ENCODE assay signal across 9 cellular contexts in the genomic region with DNA sequence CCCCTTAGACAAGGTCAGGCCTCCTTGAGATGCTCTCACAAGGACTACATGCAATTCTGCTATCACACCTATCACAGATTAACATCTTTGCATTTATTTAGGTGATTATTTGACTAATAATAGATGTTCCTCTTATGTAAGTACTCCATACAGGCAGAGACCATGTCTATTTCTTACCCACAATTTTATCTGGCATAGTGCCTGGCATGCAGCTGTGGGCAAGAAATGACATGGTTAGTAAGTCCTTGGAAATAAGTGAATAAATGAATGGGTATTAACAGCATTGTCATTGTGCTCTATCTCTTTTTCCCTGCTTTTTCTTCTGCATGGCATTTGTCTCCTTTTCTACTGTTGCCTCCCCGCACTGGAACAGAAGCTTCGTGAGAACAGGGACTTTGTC. TPM values are rescaled to one million over a fixed set of nuclear protein-coding genes. Genes with fewer than 3 reads are reported as not detected.
DNase-seq lines count a peak whose midpoint lies in the region; ATAC-seq and TF ChIP-seq lines count a peak whose summit lies in the region.
"Had no signal": no experiment of that assay in that cellular context is flagged by ENCODE, and none has a peak within 500 bp of the region (broad histone marks: within the 10 kb centered on the region; RNA-seq: fewer than 3 reads in every experiment).

No MANE protein-coding gene starts in this region.

- no peak overlapping the region for H2AFZ ChIP-seq in mammary epithelial cell (ENCODE audit: low read depth, low read length)

- intact Hi-C loops in MCF 10A (cut with micrococcal nuclease) = loop anchor here (1.0 to 2.0 kb wide), 6 partner anchors 32 to 82 kb away; a partner anchor contains a TSS
- intact Hi-C loops in mammary epithelial cell (cut with micrococcal nuclease) = loop anchor here (1.0 to 10.0 kb wide), 4 partner anchors 30 to 354 kb away; a partner anchor contains a TSS
- intact Hi-C loops in activated T-helper 1 cell treated with anti-CD3 and anti-CD28 coated beads, Interleukin-12 subunit alpha, Interleukin-12 subunit beta, Interleukin-2, Interleukin-4 antibody, amounts not matched to agents 30 ng/mL and 10 ng/mL and 1 ng/mL, durations not matched to agents 14 hours and 24 hours and 36 hours (cut with micrococcal nuclease) = loop anchor here (1.0 kb wide), 4 partner anchors 9 to 82 kb away; no protein-coding TSS in a partner anchor

- H3K27ac ChIP-seq in mammary epithelial cell (ENCODE audit: insufficient read depth, low read depth, low read length) (no peak overlapping the region), tibial nerve (peak overlapping the region in 3 of 4 donors; percentile 79 to 86 (median 79))

- no peaks in the 10 kb centered on the region for H3K36me3 ChIP-seq in mammary epithelial cell (ENCODE audit: insufficient read depth, low read length)
- H3K36me3 ChIP-seq in tibial nerve = peaks cover 0 to 9% (median 0%) of the 10 kb centered on the region in 3 donors

- 78% methylated on average over 2 of the region's 2 CpGs for WGBS in mammary epithelial cell (ENCODE audit: low coverage, missing lambda C conversion rate)
- WGBS in tibial nerve, 2 donors = 85 to 92% methylated on average over 2 of the region's 2 CpGs

- dilution Hi-C loops in mammary epithelial cell (cut with HindIII; ENCODE audit: low sequenced_read_pairs) = no loop called here

- DNase-seq in MCF 10A (ENCODE audit: unreplicated experiment) (peak; percentile 23), mammary epithelial cell (no peak), memory B cell (ENCODE audit: low spot score in 2 of 2) (no peak), tibial nerve (ENCODE audit: low spot score in 2 of 2) (no peak), COLO668 (lab: John Stamatoyannopoulos, UW; ENCODE audit: unreplicated experiment) (no peak)
- DNase-seq in activated T-helper 1 cell treated with anti-CD3 and anti-CD28 coated beads, Interleukin-12 subunit alpha, Interleukin-12 subunit beta, Interleukin-2, Interleukin-4 antibody, amounts not matched to agents 30 ng/mL and 10 ng/mL and 1 ng/mL, durations not matched to agents 14 hours and 24 hours and 36 hours (ENCODE audit: low spot score) = no peak
- DNase-seq: NCI-H187 treated with DMSO at 0.1 percent for 48 hours had no signal

- H3K4me3 Mint-ChIP-seq in MCF 10A (ENCODE audit: unreplicated experiment) (no peak overlapping the region), memory B cell (no peak overlapping the region)
- peak overlapping the region; percentile 17 for H3K4me3 Mint-ChIP-seq in activated T-helper 1 cell treated with anti-CD3 and anti-CD28 coated beads, Interleukin-12 subunit alpha, Interleukin-12 subunit beta, Interleukin-2, Interleukin-4 antibody, amounts not matched to agents 30 ng/mL and 10 ng/mL and 1 ng/mL, durations not matched to agents 14 hours and 24 hours and 36 hours

- H3K36me3 Mint-ChIP-seq in MCF 10A (ENCODE audit: insufficient read depth, unreplicated experiment) (no peaks in the 10 kb centered on the region), memory B cell (peaks cover 26% of the 10 kb centered on the region)
- peaks cover 43% of the 10 kb centered on the region for H3K36me3 Mint-ChIP-seq in activated T-helper 1 cell treated with anti-CD3 and anti-CD28 coated beads, Interleukin-12 subunit alpha, Interleukin-12 subunit beta, Interleukin-2, Interleukin-4 antibody, amounts not matched to agents 30 ng/mL and 10 ng/mL and 1 ng/mL, durations not matched to agents 14 hours and 24 hours and 36 hours (ENCODE audit: low read depth)

- POLR2A ChIA-PET in MCF 10A (lab: Yijun Ruan, JAX) = interaction anchor here (0.6 to 5.3 kb wide), 7 partner anchors 9 to 316 kb away, joined by 3 to 78 read pairs (median 4); a partner anchor contains a TSS

- H4K20me1 ChIP-seq in mammary epithelial cell (ENCODE audit: insufficient read depth, low read length) = no peaks in the 10 kb centered on the region

- H3K4me1 ChIP-seq in mammary epithelial cell (ENCODE audit: insufficient read depth, low read length) (peaks cover 52% of the 10 kb centered on the region), tibial nerve (peaks cover 0 to 84% (median 57%) of the 10 kb centered on the region in 4 donors)

- H3K27me3 ChIP-seq in mammary epithelial cell (ENCODE audit: insufficient read depth, low read length) (no peaks in the 10 kb centered on the region), tibial nerve (no peaks in the 10 kb centered on the region)

- in situ Hi-C loops in mammary epithelial cell (cut with MboI; ENCODE audit: low sequenced_read_pairs in 2 of 2) = loop anchor here in 1 of 2 donors (10.0 kb wide), 1 partner anchor 76 kb away; a partner anchor contains a TSS

- TF ChIP-seq POLR2A in tibial nerve (IDR thresholded peaks at IDR 0.05) = no peak

- no peak for TF ChIP-seq EP300 in tibial nerve (IDR thresholded peaks at IDR 0.05)

- H3K4me3 ChIP-seq in mammary epithelial cell (replicated peaks in 1 of 3; ENCODE audit: insufficient read depth in 1 of 3, low read depth in 2 of 3, low read length in 3 of 3) = no peak overlapping the region
- H3K4me3 ChIP-seq in tibial nerve = no peak overlapping the region

- H3K79me2 ChIP-seq in mammary epithelial cell (ENCODE audit: insufficient read depth, low read length) = no peaks in the 10 kb centered on the region

- H3K9me3 Mint-ChIP-seq in MCF 10A (ENCODE audit: unreplicated experiment) = no peaks in the 10 kb centered on the region
- H3K9me3 Mint-ChIP-seq in activated T-helper 1 cell treated with anti-CD3 and anti-CD28 coated beads, Interleukin-12 subunit alpha, Interleukin-12 subunit beta, Interleukin-2, Interleukin-4 antibody, amounts not matched to agents 30 ng/mL and 10 ng/mL and 1 ng/mL, durations not matched to agents 14 hours and 24 hours and 36 hours = no peaks in the 10 kb centered on the region
- peaks cover under 1% of the 10 kb centered on the region for H3K9me3 Mint-ChIP-seq in memory B cell

- no peak overlapping the region for H3K27ac Mint-ChIP-seq in MCF 10A (ENCODE audit: low read depth, unreplicated experiment)
- peak overlapping the region; percentile 95 for H3K27ac Mint-ChIP-seq in activated T-helper 1 cell treated with anti-CD3 and anti-CD28 coated beads, Interleukin-12 subunit alpha, Interleukin-12 subunit beta, Interleukin-2, Interleukin-4 antibody, amounts not matched to agents 30 ng/mL and 10 ng/mL and 1 ng/mL, durations not matched to agents 14 hours and 24 hours and 36 hours
- H3K27ac Mint-ChIP-seq in memory B cell = peak overlapping the region; percentile 93

- H3K27me3 Mint-ChIP-seq in MCF 10A (ENCODE audit: insufficient read depth, unreplicated experiment) (no peaks in the 10 kb centered on the region), memory B cell (no peaks in the 10 kb centered on the region)
- no peaks in the 10 kb centered on the region for H3K27me3 Mint-ChIP-seq in activated T-helper 1 cell treated with anti-CD3 and anti-CD28 coated beads, Interleukin-12 subunit alpha, Interleukin-12 subunit beta, Interleukin-2, Interleukin-4 antibody, amounts not matched to agents 30 ng/mL and 10 ng/mL and 1 ng/mL, durations not matched to agents 14 hours and 24 hours and 36 hours (ENCODE audit: insufficient read depth)

- H3K9ac ChIP-seq in mammary epithelial cell (ENCODE audit: insufficient read depth, low read length) = no peak overlapping the region

- TF ChIP-seq CTCF in MCF 10A (IDR thresholded peaks at IDR 0.05; ENCODE audit: unreplicated experiment) = no peak
- TF ChIP-seq CTCF in mammary epithelial cell (conservative IDR thresholded peaks at IDR 0.05 in 1 of 2, IDR thresholded peaks at IDR 0.05 in 1 of 2; ENCODE audit: extremely low read depth in 1 of 2, insufficient read depth in 1 of 2, low read depth in 1 of 2, low read length in 2 of 2) = no peak
- TF ChIP-seq CTCF in tibial nerve (IDR thresholded peaks at IDR 0.05) = no peak

- CTCF ChIA-PET in MCF 10A (lab: Yijun Ruan, JAX) = interaction anchor here (0.6 to 5.5 kb wide), 14 partner anchors 13 to 534 kb away, joined by 3 to 89 read pairs (median 3); no protein-coding TSS in a partner anchor
- CTCF ChIA-PET in mammary epithelial cell (lab: Charles Lee; ENCODE audit: low non-redundant PET) = no interaction called here

- ATAC-seq in memory B cell (ENCODE audit: low read depth) (no peak), HG02588 (IDR thresholded peaks at IDR 0.05; ENCODE audit: unreplicated experiment) (no peak), GM18502 (IDR thresholded peaks at IDR 0.05; ENCODE audit: poor library complexity, unreplicated experiment) (no peak)

- no peak overlapping the region for H3K4me2 ChIP-seq in mammary epithelial cell (ENCODE audit: insufficient read depth, low read depth, low read length)

- H3K4me1 Mint-ChIP-seq in MCF 10A (ENCODE audit: insufficient read depth, unreplicated experiment) (peaks cover 45% of the 10 kb centered on the region), memory B cell (peaks cover 69% of the 10 kb centered on the region)
- peaks cover 95% of the 10 kb centered on the region for H3K4me1 Mint-ChIP-seq in activated T-helper 1 cell treated with anti-CD3 and anti-CD28 coated beads, Interleukin-12 subunit alpha, Interleukin-12 subunit beta, Interleukin-2, Interleukin-4 antibody, amounts not matched to agents 30 ng/mL and 10 ng/mL and 1 ng/mL, durations not matched to agents 14 hours and 24 hours and 36 hours (ENCODE audit: low read depth)

- BruUV-seq in MCF 10A (replicated peaks; lab: Mats Ljungman, UMichigan) (no TSS peak), mammary epithelial cell (replicated peaks; lab: Mats Ljungman, UMichigan) (no TSS peak)

- H3K9me3 ChIP-seq in mammary epithelial cell (replicated peaks; ENCODE audit: insufficient read depth, low read length) = no peaks in the 10 kb centered on the region
- no peaks in the 10 kb centered on the region for H3K9me3 ChIP-seq in tibial nerve

RNA-seq across cellular contexts. Expression of a gene that starts 49.4 kb away (rescaled TPM):
- total RNA-seq in MCF 10A (2022) (122 and 167 TPM in 2 replicates), mammary epithelial cell (10 to 100 TPM; 11.5 to 13.8 TPM), tibial nerve (10 to 100 TPM; 11.3 to 19.0 (median 16.3) TPM)
- polyA plus RNA-seq in mammary epithelial cell = 15.5 TPM
- polyA minus RNA-seq in mammary epithelial cell = 69.6 TPM
- 4.3 and 6.2 TPM in 2 replicates for total RNA-seq in activated T-helper 1 cell treated with anti-CD3 and anti-CD28 coated beads, Interleukin-12 subunit alpha, Interleukin-12 subunit beta, Interleukin-2, Interleukin-4 antibody, amounts not matched to agents 30 ng/mL and 10 ng/mL and 1 ng/mL, durations not matched to agents 14 hours and 24 hours and 36 hours
